Comparison of ENCODE assay signal across 8 cellular contexts in the genomic region with DNA sequence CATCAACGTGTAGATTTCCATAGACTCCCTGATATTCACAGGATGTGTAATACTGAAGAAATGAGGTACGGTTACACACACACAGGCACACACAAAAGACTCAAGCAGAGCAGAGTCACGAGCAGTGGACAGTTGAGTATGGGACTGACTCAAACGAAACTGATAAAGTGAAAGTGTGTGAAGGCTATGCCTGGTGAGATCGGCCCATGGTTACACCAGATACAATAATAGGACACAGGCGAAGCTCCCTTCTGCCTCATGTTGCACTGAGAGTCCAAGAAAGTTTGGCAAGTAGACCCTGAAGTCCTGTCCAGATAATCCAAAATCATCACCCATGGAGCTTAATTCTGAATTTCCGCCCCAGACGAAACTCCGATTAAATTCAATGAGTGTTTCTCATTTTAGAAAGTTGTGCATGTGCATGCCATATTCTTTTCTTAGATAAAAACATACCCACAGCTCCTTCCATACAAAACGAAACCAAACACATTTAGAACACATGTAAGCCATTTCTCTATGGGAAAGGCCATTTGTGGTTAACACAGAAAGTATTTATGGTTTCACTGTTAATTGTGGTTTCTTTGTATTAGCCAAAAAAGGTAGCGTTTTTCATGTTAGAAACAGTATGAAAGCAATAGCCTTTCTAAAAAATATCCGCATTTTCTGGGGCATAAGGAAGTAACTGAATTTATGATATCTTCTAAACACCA.
DNase-seq lines count a peak whose midpoint lies in the region; ATAC-seq, FAIRE-seq and TF ChIP-seq lines count a peak whose summit lies in the region.

No MANE protein-coding gene starts in this region.

- 100% methylated on average over 1 of the region's 12 CpGs; no CpG with 5 or more reads in 1 of the 2 experiments for WGBS in IMR-90 (ENCODE audit: extremely low coverage in 2 of 2, insufficient read length in 1 of 2), 2 experiments

- H3K4me1 ChIP-seq in IMR-90 (ENCODE audit: control insufficient read depth, insufficient read depth, low read length) (no peaks in the 10 kb centered on the region), tibial artery (no peaks in the 10 kb centered on the region)

- POLR2A ChIA-PET in IMR-90 (lab: Charles Lee; ENCODE audit: unreplicated experiment) = no interaction called here

- no peak overlapping the region for H2BK20ac ChIP-seq in IMR-90 (ENCODE audit: low read depth, low read length)

- H4K5ac ChIP-seq in IMR-90 (ENCODE audit: low read depth, low read length) = no peak overlapping the region

- intact Hi-C loops in IMR-90 (cut with micrococcal nuclease) = loop anchor here (5.0 kb wide), 1 partner anchor 855 kb away; no protein-coding TSS in a partner anchor
- intact Hi-C loops in tibial artery (cut with DNase I; ENCODE audit: low total_unique reads) = no loop called here

- H4K20me1 ChIP-seq in IMR-90 (ENCODE audit: insufficient read depth, low read length) = no peaks in the 10 kb centered on the region

- dilution Hi-C loops in IMR-90 (cut with HindIII; ENCODE audit: low sequenced_read_pairs, unreplicated experiment) = no loop called here

- ATAC-seq in GM21526 (IDR thresholded peaks at IDR 0.05; ENCODE audit: low FRiP score, unreplicated experiment) (peak; percentile 94), IMR-90 (ENCODE audit: low read depth) (no peak)

- no peak for TF ChIP-seq RAD21 in IMR-90 (IDR thresholded peaks at IDR 0.05; ENCODE audit: low read length)

- TF ChIP-seq CTCF in IMR-90 (conservative IDR thresholded peaks at IDR 0.05; ENCODE audit: low read depth, low read length) (no peak), bronchial epithelial cell (IDR thresholded peaks at IDR 0.05; ENCODE audit: insufficient read depth, low read length, severe bottlenecking) (no peak), tibial artery (IDR thresholded peaks at IDR 0.05) (no peak)

- CTCF ChIA-PET in IMR-90 (lab: Yijun Ruan, JAX) = no interaction called here

- H3K4ac ChIP-seq in IMR-90 (ENCODE audit: low read depth, low read length) = no peak overlapping the region

- H2BK5ac ChIP-seq in IMR-90 (ENCODE audit: low read depth, low read length, poor library complexity, severe bottlenecking) = no peak overlapping the region

- H2AK9ac ChIP-seq in IMR-90 (replicated peaks; ENCODE audit: low read depth, low read length, poor library complexity) = no peak overlapping the region

- H3K9ac ChIP-seq in IMR-90 (ENCODE audit: low read depth, low read length) = no peak overlapping the region

- no peak overlapping the region for H4K8ac ChIP-seq in IMR-90 (ENCODE audit: low read depth in 2 of 2, low read length in 2 of 2)

- H4K91ac ChIP-seq in IMR-90 (ENCODE audit: insufficient read depth, low read depth, low read length) = no peak overlapping the region

- H3K9me1 ChIP-seq in IMR-90 (ENCODE audit: insufficient read depth, low read length) = no peaks in the 10 kb centered on the region

- H3K36me3 ChIP-seq in IMR-90 (ENCODE audit: control insufficient read depth, insufficient read depth, low read length) = no peaks in the 10 kb centered on the region
- no peaks in the 10 kb centered on the region for H3K36me3 ChIP-seq in bronchial epithelial cell (ENCODE audit: control insufficient read depth, insufficient read depth, low read length)
- H3K36me3 ChIP-seq in tibial artery = no peaks in the 10 kb centered on the region

- H3K27ac ChIP-seq in IMR-90 (ENCODE audit: insufficient read depth, low read length) (no peak overlapping the region), substantia nigra (ENCODE audit: low read depth, low read length, poor library complexity, severe bottlenecking) (no peak overlapping the region), tibial artery (no peak overlapping the region)

- H3K18ac ChIP-seq in IMR-90 (ENCODE audit: low read depth, low read length) = no peak overlapping the region

- no peak overlapping the region for H3K14ac ChIP-seq in IMR-90 (replicated peaks; ENCODE audit: low read depth, low read length)

- peak overlapping the region; percentile 12 for H2AFZ ChIP-seq in IMR-90 (replicated peaks; ENCODE audit: low read length, poor library complexity)

- peak overlapping the region; percentile 59 for H3K4me2 ChIP-seq in IMR-90 (ENCODE audit: low read depth, low read length)

- H3K79me1 ChIP-seq in IMR-90 (ENCODE audit: low read depth in 1 of 2, low read length in 2 of 2) = no peaks in the 10 kb centered on the region

- H3K27me3 ChIP-seq in IMR-90 (ENCODE audit: control insufficient read depth, insufficient read depth, low read length) (no peaks in the 10 kb centered on the region), bronchial epithelial cell (ENCODE audit: control insufficient read depth, insufficient read depth, low read length) (no peaks in the 10 kb centered on the region), tibial artery (no peaks in the 10 kb centered on the region)

- H3K4me3 ChIP-seq in GM08714 (ENCODE audit: low read length) = peak overlapping the region; percentile 51; the same call in 1 of the 2 replicates
- H3K4me3 ChIP-seq in IMR-90 (ENCODE audit: insufficient read depth, low read depth, low read length) = no peak overlapping the region; the same call in 1 of the 2 replicates
- H3K4me3 ChIP-seq in bronchial epithelial cell (ENCODE audit: low read depth, low read length) = no peak overlapping the region
- peak overlapping the region in 1 of 2 donors; percentile 3 for H3K4me3 ChIP-seq in tibial artery

- no peak overlapping the region for H2BK120ac ChIP-seq in IMR-90 (ENCODE audit: low read depth, low read length)

- no peak overlapping the region for H2AK5ac ChIP-seq in IMR-90 (ENCODE audit: low read depth, low read length)

- TF ChIP-seq POLR2A in IMR-90 (IDR thresholded peaks at IDR 0.05; ENCODE audit: low read depth, low read length) = no peak

- in situ Hi-C loops in IMR-90 (cut with MboI; ENCODE audit: low sequenced_read_pairs) = no loop called here

- no peak for FAIRE-seq in bronchial epithelial cell (lab: Jason Lieb, UNC)

- H3K9me3 ChIP-seq in IMR-90 (ENCODE audit: control insufficient read depth, insufficient read depth, low read length) = no peaks in the 10 kb centered on the region
- no peaks in the 10 kb centered on the region for H3K9me3 ChIP-seq in tibial artery

- H3K23ac ChIP-seq in IMR-90 (ENCODE audit: low read depth, low read length) = no peak overlapping the region

- no TSS peak for BruUV-seq in IMR-90 (replicated peaks; lab: Mats Ljungman, UMichigan)

- H2BK15ac ChIP-seq in IMR-90 (ENCODE audit: low read depth, low read length) = no peak overlapping the region

- DNase-seq in IMR-90 = no peak
- DNase-seq in bronchial epithelial cell (ENCODE audit: low read depth) = peak; percentile 10
- DNase-seq in activated gamma-delta T cell treated with Interleukin-2 at 50 U/mL for 16 hours = no peak
- no peak for DNase-seq in substantia nigra (lab: John Stamatoyannopoulos, UW)
- DNase-seq in tibial artery = no peak
- DNase-seq in NCI-H1105 treated with DMSO at 0.1 percent for 48 hours (lab: John Stamatoyannopoulos, UW) = no peak

- no peak overlapping the region for H3K56ac ChIP-seq in IMR-90 (ENCODE audit: extremely low read depth, insufficient read depth, low read length)

TF ChIP-seq in IMR-90, 13 proteins besides CTCF, POLR2A, EP300 and RAD21:
- TF ChIP-seq MAZ (IDR thresholded peaks at IDR 0.05; ENCODE audit: borderline replicate concordance, low read depth, low read length) = no peak
- TF ChIP-seq CHD1 (IDR thresholded peaks at IDR 0.05; ENCODE audit: low read depth, low read length) = no peak
- TF ChIP-seq SMC3 (IDR thresholded peaks at IDR 0.05; ENCODE audit: low read depth, low read length) = no peak
- no peak for TF ChIP-seq FOS (IDR thresholded peaks at IDR 0.05; ENCODE audit: low read depth, low read length)
- TF ChIP-seq BHLHE40 (IDR thresholded peaks at IDR 0.05; ENCODE audit: low read depth, low read length) = no peak
- TF ChIP-seq RCOR1 (IDR thresholded peaks at IDR 0.05; ENCODE audit: insufficient replicate concordance, low read length) = no peak
- no peak for TF ChIP-seq RFX5 (IDR thresholded peaks at IDR 0.05; ENCODE audit: low read depth, low read length)
- TF ChIP-seq MXI1 (IDR thresholded peaks at IDR 0.05; ENCODE audit: borderline replicate concordance, low read depth, low read length) = no peak
